Comparison of ENCODE assay signal across 9 cellular contexts in the genomic region with DNA sequence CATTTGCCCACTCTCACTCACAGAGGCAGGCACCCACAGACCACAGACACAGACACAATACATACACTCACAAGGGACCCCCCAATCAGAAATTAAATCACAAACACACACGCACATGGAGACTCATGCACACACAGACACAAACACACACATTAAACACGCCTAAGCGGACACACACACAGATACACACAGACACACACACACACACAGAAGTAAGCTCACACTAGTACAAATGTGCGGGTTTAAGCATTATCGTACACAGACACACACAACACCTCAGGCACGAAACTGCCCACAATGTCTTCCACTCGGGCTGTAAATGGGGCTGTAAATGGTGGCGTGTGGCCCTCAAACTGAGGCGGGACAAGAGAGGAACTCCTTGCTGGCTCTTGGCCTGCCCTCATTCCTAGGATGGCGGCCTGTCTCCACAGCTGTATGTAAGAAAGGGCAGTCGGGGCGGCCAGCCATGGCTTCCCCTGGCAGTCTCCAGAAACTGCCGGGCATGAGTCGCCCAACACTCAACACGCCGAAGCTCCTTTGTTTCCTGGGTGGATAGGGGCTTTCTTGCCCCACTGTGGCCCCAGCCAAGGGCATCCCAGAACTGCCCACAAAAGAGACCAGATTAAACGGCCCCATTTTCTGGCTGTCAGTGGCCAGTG. TPM values are rescaled to one million over a fixed set of nuclear protein-coding genes. Genes with fewer than 3 reads are reported as not detected.
A peak's percentile ranks its signal among the peaks of the same experiment; 100 is the strongest.
DNase-seq lines count a peak whose midpoint lies in the region; ATAC-seq and TF ChIP-seq lines count a peak whose summit lies in the region.
"Had no signal": no experiment of that assay in that cellular context is flagged by ENCODE, and none has a peak within 500 bp of the region (broad histone marks: within the 10 kb centered on the region; RNA-seq: fewer than 3 reads in every experiment).

No MANE protein-coding gene starts in this region.

- H3K4me1 Mint-ChIP-seq in activated CD8-positive, alpha-beta T cell treated with anti-CD3 and anti-CD28 coated beads for 36 hours (ENCODE audit: low read depth), result peaks cover 27% of the 10 kb centered on the region

- peak overlapping the region; percentile 27 for H3K4me3 ChIP-seq in fibroblast of mammary gland (ENCODE audit: control insufficient read depth, low read depth, low read length)
- peak overlapping the region in 2 of 4 donors; percentile 11 to 43 for H3K4me3 ChIP-seq in sigmoid colon
- H3K4me3 ChIP-seq: hepatocyte had no signal

- H3K9me3 ChIP-seq in sigmoid colon, result no peaks in the 10 kb centered on the region

- WGBS in sigmoid colon, 2 donors, result 95 to 97% methylated on average over 17 of the region's 17 CpGs

- CTCF ChIA-PET in activated CD8-positive, alpha-beta T cell treated with anti-CD3 and anti-CD28 coated beads for 36 hours (lab: Charles Lee), result no interaction called here

- POLR2A ChIA-PET in activated CD8-positive, alpha-beta T cell treated with anti-CD3 and anti-CD28 coated beads for 36 hours (lab: Charles Lee), result no interaction called here

- no peaks in the 10 kb centered on the region for H3K9me3 Mint-ChIP-seq in activated CD8-positive, alpha-beta T cell treated with anti-CD3 and anti-CD28 coated beads for 36 hours

- TF ChIP-seq EP300 in sigmoid colon (IDR thresholded peaks at IDR 0.05), result no peak

- ATAC-seq in GM18907 (IDR thresholded peaks at IDR 0.05; ENCODE audit: unreplicated experiment) (peak; percentile 0), GM19467 (IDR thresholded peaks at IDR 0.05; ENCODE audit: unreplicated experiment) (no peak), GM19395 (IDR thresholded peaks at IDR 0.05; ENCODE audit: unreplicated experiment) (no peak)
- no peak for ATAC-seq in activated CD8-positive, alpha-beta T cell treated with anti-CD3 and anti-CD28 coated beads for 36 hours

- peak overlapping the region in 2 of 4 donors; percentile 76 to 82 for H3K27ac ChIP-seq in sigmoid colon
- H3K27ac ChIP-seq: hepatocyte had no signal

- H3K36me3 Mint-ChIP-seq in activated CD8-positive, alpha-beta T cell treated with anti-CD3 and anti-CD28 coated beads for 36 hours (ENCODE audit: low read depth), result peaks cover 2% of the 10 kb centered on the region

- H3K4me3 Mint-ChIP-seq in activated CD8-positive, alpha-beta T cell treated with anti-CD3 and anti-CD28 coated beads for 36 hours, result no peak overlapping the region

- no peaks in the 10 kb centered on the region for H3K36me3 ChIP-seq in sigmoid colon

- TF ChIP-seq POLR2A in sigmoid colon (IDR thresholded peaks at IDR 0.05), result no peak

- peaks cover 0 to 10% (median 0%) of the 10 kb centered on the region in 4 donors for H3K4me1 ChIP-seq in sigmoid colon

- H3K27ac Mint-ChIP-seq in activated CD8-positive, alpha-beta T cell treated with anti-CD3 and anti-CD28 coated beads for 36 hours, result peak overlapping the region; percentile 30

- no peak for TF ChIP-seq CTCF in activated CD8-positive, alpha-beta T cell treated with anti-CD3 and anti-CD28 coated beads for 36 hours (IDR thresholded peaks at IDR 0.05)
- no peak for TF ChIP-seq CTCF in fibroblast of mammary gland (conservative IDR thresholded peaks at IDR 0.05; ENCODE audit: control insufficient read depth, insufficient read depth, low read depth, low read length)
- no peak for TF ChIP-seq CTCF in sigmoid colon (IDR thresholded peaks at IDR 0.05)

- H3K27me3 Mint-ChIP-seq in activated CD8-positive, alpha-beta T cell treated with anti-CD3 and anti-CD28 coated beads for 36 hours, result no peaks in the 10 kb centered on the region

- DNase-seq in activated CD8-positive, alpha-beta T cell treated with anti-CD3 and anti-CD28 coated beads for 36 hours, result no peak
- DNase-seq in fibroblast of mammary gland (ENCODE audit: low read depth), result no peak
- peak; percentile 73 for DNase-seq in sigmoid colon
- no peak for DNase-seq in occipital lobe (lab: John Stamatoyannopoulos, UW)
- DNase-seq: effector CD8-positive, alpha-beta T cell had no signal

- intact Hi-C loops in activated CD8-positive, alpha-beta T cell treated with anti-CD3 and anti-CD28 coated beads for 36 hours (cut with micrococcal nuclease), result no loop called here
- intact Hi-C loops in sigmoid colon (cut with DNase I), result no loop called here

- H3K27me3 ChIP-seq in sigmoid colon, result no peaks in the 10 kb centered on the region
- H3K27me3 ChIP-seq: hepatocyte had no signal

RNA-seq across cellular contexts. Expression of gene NBDY, which starts 53.9 kb away (rescaled TPM):
- 10 to 100 TPM; 31.6 to 36.8 TPM for total RNA-seq in activated CD8-positive, alpha-beta T cell treated with anti-CD3 and anti-CD28 coated beads for 36 hours
- total RNA-seq in sigmoid colon (10 to 100 TPM in 2 of 4 donors, 1 to 10 TPM in 2; 7.2 to 16.5 (median 10.5) TPM), occipital lobe (6.7 TPM)
- polyA plus RNA-seq in sigmoid colon, result 10 to 100 TPM; 18.0 to 28.2 (median 23.6) TPM
